7 cellular contexts compared by ENCODE assay signal in genomic region chr2:42130858-42131257, GRCh38. TPM values are rescaled to one million over a fixed set of nuclear protein-coding genes. Genes with fewer than 3 reads are reported as not detected.
DNase-seq lines count a peak whose midpoint lies in the region; ATAC-seq, FAIRE-seq and TF ChIP-seq lines count a peak whose summit lies in the region.
"Not testable (repeated sequence)": the region's sequence is repeated elsewhere in the genome, so short reads cannot be mapped to it uniquely, and the experiment has no call there.

No MANE protein-coding gene starts in this region.

- H3K4me3 ChIP-seq in astrocyte (ENCODE audit: insufficient read depth, low read depth, low read length); HepG2 (replicated peaks in 1 of 3; ENCODE audit: insufficient read depth in 1 of 3, low read depth in 2 of 3, low read length in 3 of 3); parathyroid adenoma (ENCODE audit: low read depth, low read length): not testable (repeated sequence)

- not testable (repeated sequence) for H3K36me3 Mint-ChIP-seq in CD4-positive, alpha-beta T cell (ENCODE audit: low read depth); T-cell; astrocyte (ENCODE audit: low read depth, unreplicated experiment); naive thymus-derived CD8-positive, alpha-beta T cell

- in situ Hi-C loops in HepG2 (cut with HindIII; ENCODE audit: extremely low pct_ligation_motif_present, low pct_unique_long_range_greater_than_20kb): loop anchor here (5.0 kb wide), 1 partner anchor 41 kb away; no protein-coding TSS in a partner anchor

- 97% methylated on average over 10 of the region's 10 CpGs for WGBS in HepG2 (ENCODE audit: low lambda C conversion rate)

- CTCF ChIA-PET in CD4-positive, alpha-beta T cell (lab: Charles Lee); HepG2 (lab: Yijun Ruan, JAX; ENCODE audit: low intra/inter-chr PET ratio, low total read pairs): not testable (repeated sequence)
- CTCF ChIA-PET in T-cell (lab: Charles Lee): interaction anchor here in 1 of 2 donors (1.1 kb wide), 1 partner anchor 10 kb away, joined by 3 read pairs; no protein-coding TSS in a partner anchor

- not testable (repeated sequence) for H3K4me2 ChIP-seq in astrocyte (ENCODE audit: low read length); HepG2 (ENCODE audit: low read depth, low read length); parathyroid adenoma (ENCODE audit: low read length)

- not testable (repeated sequence) for H3K27me3 ChIP-seq in CD4-positive, alpha-beta T cell (ENCODE audit: control insufficient read depth, insufficient read depth, low read length); astrocyte (ENCODE audit: insufficient read depth, low read length); HepG2 (ENCODE audit: control insufficient read depth in 1 of 2, insufficient read depth in 2 of 2, low read length in 2 of 2); parathyroid adenoma (ENCODE audit: control insufficient read depth, insufficient read depth, low read length)

- H3K4me3 Mint-ChIP-seq in CD4-positive, alpha-beta T cell; astrocyte (ENCODE audit: unreplicated experiment): not testable (repeated sequence)
- peak overlapping the region in 1 of 3 donors; percentile 74 for H3K4me3 Mint-ChIP-seq in T-cell
- H3K4me3 Mint-ChIP-seq in naive thymus-derived CD8-positive, alpha-beta T cell: peak overlapping the region in 2 of 10 donors; percentile 39 to 66

- not testable (repeated sequence) for H4K20me1 ChIP-seq in astrocyte (ENCODE audit: insufficient read depth, low read length); HepG2 (ENCODE audit: insufficient read depth, low read length)

- peaks cover 90% of the 10 kb centered on the region for H3K4me1 Mint-ChIP-seq in CD4-positive, alpha-beta T cell (ENCODE audit: low read depth)
- H3K4me1 Mint-ChIP-seq in T-cell (peaks cover 97 to 100% (median 98%) of the 10 kb centered on the region in 3 donors), astrocyte (ENCODE audit: low read depth, unreplicated experiment) (peaks cover 65% of the 10 kb centered on the region)
- H3K4me1 Mint-ChIP-seq in naive thymus-derived CD8-positive, alpha-beta T cell: peaks cover 56 to 99% (median 94%) of the 10 kb centered on the region in 4 donors

- not testable (repeated sequence) for FAIRE-seq in astrocyte (lab: Jason Lieb, UNC); HepG2 (lab: Jason Lieb, UNC)

- not testable (repeated sequence) for H2AFZ ChIP-seq in astrocyte (ENCODE audit: low read depth, low read length); HepG2 (ENCODE audit: low read length); parathyroid adenoma

- H3K4me1 ChIP-seq in astrocyte (ENCODE audit: insufficient read depth, low read length) (peaks cover 26% of the 10 kb centered on the region), HepG2 (ENCODE audit: insufficient read depth, low read length) (peaks cover 100% of the 10 kb centered on the region), parathyroid adenoma (peaks cover 65% of the 10 kb centered on the region)

- not testable (repeated sequence) for H3K9me3 Mint-ChIP-seq in CD4-positive, alpha-beta T cell; T-cell; astrocyte (ENCODE audit: unreplicated experiment); naive thymus-derived CD8-positive, alpha-beta T cell

- H3K9ac ChIP-seq in astrocyte (ENCODE audit: low read length); HepG2 (ENCODE audit: insufficient read depth, low read depth, low read length); parathyroid adenoma: not testable (repeated sequence)

- not testable (repeated sequence) for TF ChIP-seq EP300 in HepG2 (IDR thresholded peaks at IDR 0.05; ENCODE audit: low read depth in 2 of 2, low read length in 2 of 2); HepG2 (CRISPR knock-in tag; IDR thresholded peaks at IDR 0.05; ENCODE audit: borderline replicate concordance)

- POLR2A ChIA-PET in CD4-positive, alpha-beta T cell (lab: Charles Lee): interaction anchor here (0.7 to 6.4 kb wide), 3 partner anchors 12 to 43 kb away, joined by 3 to 180 read pairs (median 3); no protein-coding TSS in a partner anchor
- POLR2A ChIA-PET in T-cell (lab: Charles Lee): not testable (repeated sequence)
- POLR2A ChIA-PET in HepG2 (lab: Yijun Ruan, JAX): interaction anchor here (1.0 kb wide), 1 partner anchor 11 kb away, joined by 4 read pairs; no protein-coding TSS in a partner anchor
- POLR2A ChIA-PET in naive thymus-derived CD8-positive, alpha-beta T cell (lab: Charles Lee): interaction anchor here (1.1 to 1.3 kb wide), 2 partner anchors 22 to 25 kb away, joined by 3 to 7 read pairs; no protein-coding TSS in a partner anchor

- not testable (repeated sequence) for H3K79me2 ChIP-seq in astrocyte (ENCODE audit: insufficient read depth, low read length); parathyroid adenoma
- H3K79me2 ChIP-seq in HepG2 (ENCODE audit: insufficient read depth, low read length): peaks cover 42% of the 10 kb centered on the region

- TF ChIP-seq POLR2A in HepG2 (IDR thresholded peaks at IDR 0.05; ENCODE audit: insufficient read depth in 1 of 2, low read depth in 2 of 2, low read length in 2 of 2): not testable (repeated sequence)

- intact Hi-C loops in CD4-positive, alpha-beta T cell (cut with DNase I, micrococcal nuclease): loop anchor here in 1 of 2 experiments (5.0 kb wide), 1 partner anchor 36 kb away; the partner anchor contains the start of gene EML4
- intact Hi-C loops in HepG2 (cut with micrococcal nuclease; ENCODE audit: unreplicated experiment): not testable (repeated sequence)

- BruUV-seq in HepG2 (replicated peaks; lab: Mats Ljungman, UMichigan): not testable (repeated sequence)

- TF ChIP-seq RAD21 in HepG2 (CRISPR knock-in tag; IDR thresholded peaks at IDR 0.05): not testable (repeated sequence)

- not testable (repeated sequence) for H3K9me3 ChIP-seq in CD4-positive, alpha-beta T cell (ENCODE audit: control insufficient read depth, low read length); astrocyte (ENCODE audit: insufficient read depth, low read depth, low read length); HepG2 (ENCODE audit: low read length); parathyroid adenoma (ENCODE audit: control insufficient read depth, low read length)

- DNase-seq in CD4-positive, alpha-beta T cell; T-cell; astrocyte (ENCODE audit: low read depth); HepG2 (ENCODE audit: low spot score); naive thymus-derived CD8-positive, alpha-beta T cell: not testable (repeated sequence)
- DNase-seq in activated CD8-positive, alpha-beta memory T cell treated with anti-CD3 and anti-CD28 coated beads for 24 hours: peak; percentile 24

- not testable (repeated sequence) for H3K27me3 Mint-ChIP-seq in CD4-positive, alpha-beta T cell; T-cell; astrocyte (ENCODE audit: low read depth, unreplicated experiment); naive thymus-derived CD8-positive, alpha-beta T cell

- H3K27ac Mint-ChIP-seq in CD4-positive, alpha-beta T cell: peak overlapping the region; percentile 87
- H3K27ac Mint-ChIP-seq in T-cell (peak overlapping the region; percentile 99), astrocyte (ENCODE audit: unreplicated experiment) (peak overlapping the region; percentile 0)
- H3K27ac Mint-ChIP-seq in naive thymus-derived CD8-positive, alpha-beta T cell: peak overlapping the region; percentile 65 to 98 (median 92)

- ATAC-seq in CD4-positive, alpha-beta T cell (ENCODE audit: poor library complexity); T-cell (replicated peaks in 1 of 4); HepG2; naive thymus-derived CD8-positive, alpha-beta T cell: not testable (repeated sequence)

- H3K36me3 ChIP-seq in astrocyte (ENCODE audit: insufficient read depth, low read length); HepG2 (replicated peaks in 1 of 2; ENCODE audit: control insufficient read depth in 1 of 2, insufficient read depth in 2 of 2, low read length in 2 of 2); parathyroid adenoma (ENCODE audit: control insufficient read depth, insufficient read depth, low read length): not testable (repeated sequence)

- H3K27ac ChIP-seq in CD4-positive, alpha-beta T cell (ENCODE audit: low read depth, low read length); astrocyte (ENCODE audit: low read depth, low read length); HepG2 (ENCODE audit: extremely low read length, insufficient read depth, low read length): not testable (repeated sequence)
- peak overlapping the region; percentile 93 for H3K27ac ChIP-seq in parathyroid adenoma

- not testable (repeated sequence) for TF ChIP-seq CTCF in CD4-positive, alpha-beta T cell (IDR thresholded peaks at IDR 0.05); astrocyte (IDR thresholded peaks at IDR 0.05; ENCODE audit: insufficient read depth, low read depth, low read length); HepG2 (CRISPR knock-in tag; IDR thresholded peaks at IDR 0.05); parathyroid adenoma (IDR thresholded peaks at IDR 0.05)

RNA-seq across cellular contexts. Expression of gene EML4, which starts 38.3 kb away (rescaled TPM):
- total RNA-seq in CD4-positive, alpha-beta T cell: 100 to 1,000 TPM; 219 to 228 TPM
- total RNA-seq in T-cell (100 to 1,000 TPM; 101 to 223 (median 123) TPM), astrocyte (68.2 and 71.9 TPM in 2 replicates), HepG2 (2016; rRNA removed; fragmentation: Illumina TruSeq; extraction: Trizol) (243 and 362 TPM in 2 replicates)
- 33.1 and 38.2 TPM in 2 replicates for total RNA-seq in HepG2 (2016; cell fraction: cytosol; rRNA removed; fragmentation: Illumina TruSeq; extraction: Trizol; ENCODE audit: low read depth)
- 236 and 353 TPM in 2 replicates for total RNA-seq in HepG2 (2016; cell fraction: insoluble cytoplasmic fraction; rRNA removed; fragmentation: Illumina TruSeq; extraction: Trizol)
- 84.2 and 89.8 TPM in 2 replicates for total RNA-seq in HepG2 (2016; cell fraction: membrane; rRNA removed; fragmentation: Illumina TruSeq; extraction: Trizol)
- total RNA-seq in HepG2 (2016; cell fraction: nucleus; rRNA removed; fragmentation: Illumina TruSeq; extraction: Trizol): 261 and 283 TPM in 2 replicates
- 355 and 476 TPM in 2 replicates for polyA plus RNA-seq in HepG2 (2011; rRNA removed)
- 199 and 296 TPM in 2 replicates for polyA plus RNA-seq in HepG2 (2011; cell fraction: cytosol; rRNA removed)
- 364 and 369 TPM in 2 replicates for polyA plus RNA-seq in HepG2 (2011; cell fraction: nucleus; rRNA removed)
- polyA plus RNA-seq in HepG2 (2012): 244 and 400 TPM in 2 replicates
- polyA plus RNA-seq in HepG2 (2016; cell fraction: cytosol; fragmentation: Illumina TruSeq; extraction: Trizol; ENCODE audit: low read depth): 6.9 and 8.0 TPM in 2 replicates
- polyA plus RNA-seq in HepG2 (2016; cell fraction: insoluble cytoplasmic fraction; fragmentation: Illumina TruSeq; extraction: Trizol; ENCODE audit: low read depth): 247 and 266 TPM in 2 replicates
- 32.1 and 33.7 TPM in 2 replicates for polyA plus RNA-seq in HepG2 (2016; cell fraction: membrane; fragmentation: Illumina TruSeq; extraction: Trizol; ENCODE audit: low read depth)
- polyA plus RNA-seq in HepG2 (2016; cell fraction: nucleus; fragmentation: Illumina TruSeq; extraction: Trizol; ENCODE audit: insufficient read depth, low read depth): 219 and 231 TPM in 2 replicates
- polyA minus RNA-seq in HepG2 (2011; rRNA and poly(A)+ RNA removed; ENCODE audit: low replicate concordance): 36.9 and 556 TPM in 2 replicates
- polyA minus RNA-seq in HepG2 (2011; cell fraction: cytosol; rRNA and poly(A)+ RNA removed): 400 and 421 TPM in 2 replicates
- polyA minus RNA-seq in HepG2 (2011; cell fraction: nucleus; rRNA and poly(A)+ RNA removed): 1,279 and 1,350 TPM in 2 replicates
- 100 to 1,000 TPM; 108 to 111 TPM for total RNA-seq in naive thymus-derived CD8-positive, alpha-beta T cell
- 10 to 100 TPM; 37.8 to 48.1 (median 44.7) TPM for polyA plus RNA-seq in naive thymus-derived CD8-positive, alpha-beta T cell

Comparison
In these comparisons a context has a peak if more than half of its experiments do, and no peak if none do; other contexts are left out.
1. H3K27ac Mint-ChIP-seq: peak in every context shown above with its lines; median percentile 99 in T-cell; 92 in naive thymus-derived CD8-positive, alpha-beta T cell; 87 in CD4-positive, alpha-beta T cell; 0 in astrocyte.